ENCODE assay signal across 37 cellular contexts in genomic region chr5:54081415-54081814, GRCh38.
"Had no signal": no experiment of that assay in that cellular context is flagged by ENCODE, and none has a peak within 500 bp of the region (broad histone marks: within the 10 kb centered on the region; RNA-seq: fewer than 3 reads in every experiment).

No MANE protein-coding gene starts in this region.

- H3K4me2 ChIP-seq: PC-9 had no signal

- H3K27ac ChIP-seq: ascending aorta, cardiac muscle cell, PC-9, RWPE1, WERI-Rb-1 had no signal

- H3K9me3 ChIP-seq: ascending aorta, MG63 had no signal

- H3K4me3 Mint-ChIP-seq: activated CD4-positive, alpha-beta memory T cell treated with anti-CD3 and anti-CD28 coated beads, Interleukin-2, amount 10 ng/mL, durations not matched to agents 7 days and 5 days; activated naive CD8-positive, alpha-beta T cell treated with anti-CD3 and anti-CD28 coated beads for 36 hours; activated T-cell treated with anti-CD3 and anti-CD28 coated beads, Interleukin-2, amount 50 U/mL, for 72 hours; activated T-helper 17 cell treated with anti-CD3 and anti-CD28 coated beads, Interleukin-2, amount 50 U/mL, for 72 hours; central memory CD8-positive, alpha-beta T cell had no signal

- H3K4me1 Mint-ChIP-seq: activated CD4-positive, alpha-beta memory T cell treated with anti-CD3 and anti-CD28 coated beads, Interleukin-2, amount 10 ng/mL, durations not matched to agents 7 days and 5 days; activated naive CD8-positive, alpha-beta T cell treated with anti-CD3 and anti-CD28 coated beads for 36 hours; activated T-helper 17 cell treated with anti-CD3 and anti-CD28 coated beads, Interleukin-2, amount 50 U/mL, for 72 hours; central memory CD8-positive, alpha-beta T cell had no signal

- H3K27me3 ChIP-seq: ascending aorta, cardiac muscle cell, MG63 had no signal

- H3K9me3 Mint-ChIP-seq: activated CD4-positive, alpha-beta memory T cell treated with anti-CD3 and anti-CD28 coated beads, Interleukin-2, amount 10 ng/mL, durations not matched to agents 7 days and 5 days; activated T-cell treated with anti-CD3 and anti-CD28 coated beads, Interleukin-2, amount 50 U/mL, for 72 hours; activated T-helper 17 cell treated with anti-CD3 and anti-CD28 coated beads, Interleukin-2, amount 50 U/mL, for 72 hours; central memory CD8-positive, alpha-beta T cell had no signal

- H3K4me3 ChIP-seq: ascending aorta, cardiac muscle cell, MG63, PC-9 had no signal

- H3K4me1 ChIP-seq: ascending aorta had no signal

- DNase-seq: activated CD4-positive, alpha-beta memory T cell treated with anti-CD3 and anti-CD28 coated beads, Interleukin-2, amount 10 ng/mL, durations not matched to agents 7 days and 5 days; activated CD4-positive, alpha-beta T cell treated with anti-CD3 and anti-CD28 coated beads for 1 hour; activated CD4-positive, alpha-beta T cell treated with anti-CD3 and anti-CD28 coated beads for 48 hours; activated CD4-positive, CD25-positive, alpha-beta regulatory T cell; activated effector memory CD4-positive, alpha-beta T cell treated with anti-CD3 and anti-CD28 coated beads, Interleukin-2, amount 50 U/mL, for 16 hours; activated naive CD4-positive, alpha-beta T cell; activated naive CD4-positive, alpha-beta T cell treated with anti-CD3 and anti-CD28 coated beads, Interleukin-2, amount 50 U/mL, for 16 hours; activated naive CD8-positive, alpha-beta T cell treated with anti-CD3 and anti-CD28 coated beads for 36 hours; activated T-cell treated with anti-CD3 and anti-CD28 coated beads, Interleukin-2, amount 50 U/mL, for 1 hour; activated T-cell treated with anti-CD3 and anti-CD28 coated beads, Interleukin-2, amount 50 U/mL, for 72 hours; amniotic stem cell; KG1; MG63; NCI-H1048; NCI-H1105 treated with DMSO at 0.1 percent for 48 hours; NCI-H1436; NCI-H1694; NCI-H1930; NCI-H2081 treated with DMSO at 0.1 percent for 48 hours; NCI-H226; NCI-H446 treated with DMSO at 0.1 percent for 48 hours; NCI-H524; NCI-H69; NK-92 treated with Interleukin-12 subunit alpha and Interleukin-12 subunit beta, amount 100 ng/mL, for 24 hours; PC-9; SIG-M5; T-helper 1 cell; T-helper 2 cell; T-helper 9 cell; WERI-Rb-1 had no signal

- ATAC-seq: activated T-cell treated with anti-CD3 and anti-CD28 coated beads, Interleukin-2, amount 50 U/mL, for 72 hours; activated T-helper 17 cell treated with anti-CD3 and anti-CD28 coated beads, Interleukin-2, amount 50 U/mL, for 72 hours; Right ventricle myocardium inferior; SK-N-SH treated with all-trans-retinoic acid at 6 μM for 48 hours had no signal

- H3K27me3 Mint-ChIP-seq: activated CD4-positive, alpha-beta memory T cell treated with anti-CD3 and anti-CD28 coated beads, Interleukin-2, amount 10 ng/mL, durations not matched to agents 7 days and 5 days; activated naive CD8-positive, alpha-beta T cell treated with anti-CD3 and anti-CD28 coated beads for 36 hours; activated T-helper 17 cell treated with anti-CD3 and anti-CD28 coated beads, Interleukin-2, amount 50 U/mL, for 72 hours; central memory CD8-positive, alpha-beta T cell had no signal

- H3K36me3 ChIP-seq: ascending aorta, cardiac muscle cell, MG63, WERI-Rb-1 had no signal

- H3K27ac Mint-ChIP-seq: activated CD4-positive, alpha-beta memory T cell treated with anti-CD3 and anti-CD28 coated beads, Interleukin-2, amount 10 ng/mL, durations not matched to agents 7 days and 5 days; activated naive CD8-positive, alpha-beta T cell treated with anti-CD3 and anti-CD28 coated beads for 36 hours; activated T-cell treated with anti-CD3 and anti-CD28 coated beads, Interleukin-2, amount 50 U/mL, for 72 hours; activated T-helper 17 cell treated with anti-CD3 and anti-CD28 coated beads, Interleukin-2, amount 50 U/mL, for 72 hours had no signal
